In the genomic region with DNA sequence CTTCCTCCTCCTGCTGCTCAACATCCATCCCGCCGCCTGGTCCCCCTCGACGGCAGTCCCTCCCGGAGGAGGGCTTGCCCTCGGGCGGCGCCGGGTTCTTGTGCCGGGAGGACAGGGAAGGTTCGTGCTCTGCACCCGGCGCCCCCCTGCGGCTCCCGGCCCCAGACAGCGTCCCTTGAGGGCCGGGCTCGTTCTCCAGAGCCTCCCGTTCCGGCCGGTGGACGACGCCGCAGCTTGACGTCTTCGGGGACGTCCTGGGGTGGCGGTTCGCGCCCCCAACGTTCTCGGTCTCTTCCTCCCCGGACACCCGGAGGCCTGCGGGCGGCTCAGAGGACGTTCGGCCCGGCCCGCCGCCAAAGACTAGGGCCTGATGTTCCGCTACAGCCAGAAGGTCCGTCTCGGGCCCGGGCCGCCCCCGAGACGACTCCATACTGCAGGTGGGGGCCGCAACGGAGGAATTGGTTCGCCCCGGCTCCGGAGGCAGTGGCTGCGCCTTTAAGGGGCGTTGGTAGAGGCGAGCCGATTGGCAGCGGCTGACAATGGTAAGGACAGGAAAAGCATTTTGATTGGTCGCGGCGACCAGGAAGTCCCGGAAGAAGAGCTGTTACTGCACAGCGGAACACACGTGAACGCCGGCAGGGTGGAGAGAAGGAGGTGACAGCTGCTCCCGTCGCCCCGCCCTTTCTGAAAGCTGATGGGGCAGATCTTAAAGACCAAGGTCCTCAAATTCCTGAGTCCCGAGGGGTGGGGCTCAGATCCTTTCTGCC, we compare ENCODE assay signal across 1 cellular context.
TF ChIP-seq lines count a peak whose summit lies in the region.

Gene BORCS6, minus strand, starts transcription at position 470 of the 767 bp plus-strand sequence. Its CDS starts 40 bp downstream, at position 430.

TF ChIP-seq in K562, 482 proteins besides CTCF, POLR2A, EP300 and RAD21 (continued from another document and continues in another):
- TF ChIP-seq, protein P1, sequence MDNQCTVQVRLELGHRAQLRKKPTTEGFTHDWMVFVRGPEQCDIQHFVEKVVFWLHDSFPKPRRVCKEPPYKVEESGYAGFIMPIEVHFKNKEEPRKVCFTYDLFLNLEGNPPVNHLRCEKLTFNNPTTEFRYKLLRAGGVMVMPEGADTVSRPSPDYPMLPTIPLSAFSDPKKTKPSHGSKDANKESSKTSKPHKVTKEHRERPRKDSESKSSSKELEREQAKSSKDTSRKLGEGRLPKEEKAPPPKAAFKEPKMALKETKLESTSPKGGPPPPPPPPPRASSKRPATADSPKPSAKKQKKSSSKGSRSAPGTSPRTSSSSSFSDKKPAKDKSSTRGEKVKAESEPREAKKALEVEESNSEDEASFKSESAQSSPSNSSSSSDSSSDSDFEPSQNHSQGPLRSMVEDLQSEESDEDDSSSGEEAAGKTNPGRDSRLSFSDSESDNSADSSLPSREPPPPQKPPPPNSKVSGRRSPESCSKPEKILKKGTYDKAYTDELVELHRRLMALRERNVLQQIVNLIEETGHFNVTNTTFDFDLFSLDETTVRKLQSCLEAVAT (IDR thresholded peaks at IDR 0.05) = no peak
- TF ChIP-seq HDAC1 (IDR thresholded peaks at IDR 0.05) (no peak; a peak in 1 of 4 replicates), MTF1 (CRISPR knock-in tag; IDR thresholded peaks at IDR 0.05; ENCODE audit: borderline replicate concordance) (no peak), YY1 (IDR thresholded peaks at IDR 0.05; ENCODE audit: borderline replicate concordance in 1 of 3, control insufficient read depth in 1 of 3, extremely low read depth in 1 of 3, insufficient read depth in 3 of 3, insufficient read length in 1 of 3, insufficient replicate concordance in 2 of 3, low read depth in 1 of 3, low read length in 2 of 3) (peak in 2 of 3 experiments; percentile 46 to 63), MEF2D (tag; conservative IDR thresholded peaks at IDR 0.05; ENCODE audit: low read depth) (no peak), SMAD4 (CRISPR knock-in tag; conservative IDR thresholded peaks at IDR 0.05) (peak; percentile 30; the same call in 1 of the 2 replicates), FUS (optimal IDR thresholded peaks at IDR 0.05; ENCODE audit: low read depth, low read length) (no peak), SFPQ (IDR thresholded peaks at IDR 0.05; ENCODE audit: low read depth, low read length) (no peak), CBX2 (IDR thresholded peaks at IDR 0.05; ENCODE audit: insufficient read depth, low read length, poor library complexity, severe bottlenecking) (no peak), RUNX1 (IDR thresholded peaks at IDR 0.05; ENCODE audit: low read depth) (no peak), ZBTB8A (IDR thresholded peaks at IDR 0.05; ENCODE audit: partially characterized antibody) (no peak), GMEB1 (CRISPR knock-in tag; IDR thresholded peaks at IDR 0.05) (peak; percentile 30; the same call in 1 of the 2 replicates), ESRRA (IDR thresholded peaks at IDR 0.05; ENCODE audit: borderline replicate concordance, low read depth) (0 out of 2 replicates have a peak, but pooled peaks have one; percentile 9), NEUROD1 (IDR thresholded peaks at IDR 0.05; ENCODE audit: borderline replicate concordance, low read depth, low read length, partially characterized antibody) (peak; percentile 75), ZKSCAN8 (CRISPR knock-in tag; IDR thresholded peaks at IDR 0.05) (no peak), MAX (CRISPR knock-in tag; IDR thresholded peaks at IDR 0.05) (no peak; the same call in 1 of the 2 replicates), RAD51 (IDR thresholded peaks at IDR 0.05; ENCODE audit: borderline replicate concordance, low read depth) (peak; percentile 72; the same call in 1 of the 2 replicates), ZNF197 (CRISPR knock-in tag; IDR thresholded peaks at IDR 0.05; ENCODE audit: low read depth) (no peak), RBM22 (IDR thresholded peaks at IDR 0.05; ENCODE audit: low read depth, low read length, poor library complexity, severe bottlenecking) (no peak), ZNF707 (CRISPR knock-in tag; conservative IDR thresholded peaks at IDR 0.05) (no peak), ZNF165 (CRISPR knock-in tag; IDR thresholded peaks at IDR 0.05; ENCODE audit: borderline replicate concordance) (no peak), CREB5 (CRISPR knock-in tag; IDR thresholded peaks at IDR 0.05) (no peak), HBP1 (CRISPR knock-in tag; IDR thresholded peaks at IDR 0.05) (no peak), ATF3 (IDR thresholded peaks at IDR 0.05) (no peak), ATF3 (CRISPR knock-in tag; conservative IDR thresholded peaks at IDR 0.05) (no peak), ZNF140 (CRISPR knock-in tag; IDR thresholded peaks at IDR 0.05) (no peak), POLR3A (IDR thresholded peaks at IDR 0.05; ENCODE audit: borderline replicate concordance, extremely low read depth, insufficient read depth, insufficient read length) (no peak), ZNF778 (CRISPR knock-in tag; IDR thresholded peaks at IDR 0.05) (no peak), E2F3 (CRISPR knock-in tag; IDR thresholded peaks at IDR 0.05) (no peak), SNIP1 (IDR thresholded peaks at IDR 0.05; ENCODE audit: low read depth) (no peak), NR2F6 (CRISPR knock-in tag; IDR thresholded peaks at IDR 0.05) (no peak), ZNF766 (CRISPR knock-in tag; conservative IDR thresholded peaks at IDR 0.05) (no peak), NFIC (IDR thresholded peaks at IDR 0.05) (peak; percentile 79), CC2D1A (IDR thresholded peaks at IDR 0.05) (no peak), NFATC3 (IDR thresholded peaks at IDR 0.05) (no peak), SIN3B (IDR thresholded peaks at IDR 0.05; ENCODE audit: low read depth) (no peak), SIX5 (IDR thresholded peaks at IDR 0.05; ENCODE audit: borderline replicate concordance in 1 of 2, insufficient read depth in 1 of 2, low read depth in 1 of 2, low read length in 2 of 2) (no peak), KAT2B (IDR thresholded peaks at IDR 0.05; ENCODE audit: low read depth, low read length) (no peak)
- TF ChIP-seq, protein P2, sequence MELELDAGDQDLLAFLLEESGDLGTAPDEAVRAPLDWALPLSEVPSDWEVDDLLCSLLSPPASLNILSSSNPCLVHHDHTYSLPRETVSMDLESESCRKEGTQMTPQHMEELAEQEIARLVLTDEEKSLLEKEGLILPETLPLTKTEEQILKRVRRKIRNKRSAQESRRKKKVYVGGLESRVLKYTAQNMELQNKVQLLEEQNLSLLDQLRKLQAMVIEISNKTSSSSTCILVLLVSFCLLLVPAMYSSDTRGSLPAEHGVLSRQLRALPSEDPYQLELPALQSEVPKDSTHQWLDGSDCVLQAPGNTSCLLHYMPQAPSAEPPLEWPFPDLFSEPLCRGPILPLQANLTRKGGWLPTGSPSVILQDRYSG (tag; conservative IDR thresholded peaks at IDR 0.05; ENCODE audit: low read depth) = no peak
- TF ChIP-seq, protein P3, sequence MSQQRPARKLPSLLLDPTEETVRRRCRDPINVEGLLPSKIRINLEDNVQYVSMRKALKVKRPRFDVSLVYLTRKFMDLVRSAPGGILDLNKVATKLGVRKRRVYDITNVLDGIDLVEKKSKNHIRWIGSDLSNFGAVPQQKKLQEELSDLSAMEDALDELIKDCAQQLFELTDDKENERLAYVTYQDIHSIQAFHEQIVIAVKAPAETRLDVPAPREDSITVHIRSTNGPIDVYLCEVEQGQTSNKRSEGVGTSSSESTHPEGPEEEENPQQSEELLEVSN (IDR thresholded peaks at IDR 0.05; ENCODE audit: borderline replicate concordance in 1 of 2, extremely low read depth in 1 of 2, insufficient read depth in 1 of 2, insufficient read length in 1 of 2, low read depth in 1 of 2, low read length in 1 of 2, poor library complexity in 1 of 2, severe bottlenecking in 1 of 2) = peak; percentile 6 to 48
- TF ChIP-seq, protein P4, sequence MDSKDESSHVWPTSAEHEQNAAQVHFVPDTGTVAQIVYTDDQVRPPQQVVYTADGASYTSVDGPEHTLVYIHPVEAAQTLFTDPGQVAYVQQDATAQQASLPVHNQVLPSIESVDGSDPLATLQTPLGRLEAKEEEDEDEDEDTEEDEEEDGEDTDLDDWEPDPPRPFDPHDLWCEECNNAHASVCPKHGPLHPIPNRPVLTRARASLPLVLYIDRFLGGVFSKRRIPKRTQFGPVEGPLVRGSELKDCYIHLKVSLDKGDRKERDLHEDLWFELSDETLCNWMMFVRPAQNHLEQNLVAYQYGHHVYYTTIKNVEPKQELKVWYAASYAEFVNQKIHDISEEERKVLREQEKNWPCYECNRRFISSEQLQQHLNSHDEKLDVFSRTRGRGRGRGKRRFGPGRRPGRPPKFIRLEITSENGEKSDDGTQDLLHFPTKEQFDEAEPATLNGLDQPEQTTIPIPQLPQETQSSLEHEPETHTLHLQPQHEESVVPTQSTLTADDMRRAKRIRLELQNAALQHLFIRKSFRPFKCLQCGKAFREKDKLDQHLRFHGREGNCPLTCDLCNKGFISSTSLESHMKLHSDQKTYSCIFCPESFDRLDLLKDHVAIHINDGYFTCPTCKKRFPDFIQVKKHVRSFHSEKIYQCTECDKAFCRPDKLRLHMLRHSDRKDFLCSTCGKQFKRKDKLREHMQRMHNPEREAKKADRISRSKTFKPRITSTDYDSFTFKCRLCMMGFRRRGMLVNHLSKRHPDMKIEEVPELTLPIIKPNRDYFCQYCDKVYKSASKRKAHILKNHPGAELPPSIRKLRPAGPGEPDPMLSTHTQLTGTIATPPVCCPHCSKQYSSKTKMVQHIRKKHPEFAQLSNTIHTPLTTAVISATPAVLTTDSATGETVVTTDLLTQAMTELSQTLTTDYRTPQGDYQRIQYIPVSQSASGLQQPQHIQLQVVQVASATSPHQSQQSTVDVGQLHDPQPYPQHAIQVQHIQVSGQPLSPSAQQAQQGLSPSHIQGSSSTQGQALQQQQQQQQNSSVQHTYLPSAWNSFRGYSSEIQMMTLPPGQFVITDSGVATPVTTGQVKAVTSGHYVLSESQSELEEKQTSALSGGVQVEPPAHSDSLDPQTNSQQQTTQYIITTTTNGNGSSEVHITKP (IDR thresholded peaks at IDR 0.05; ENCODE audit: partially characterized antibody) = peak; percentile 97
- TF ChIP-seq, protein P5, sequence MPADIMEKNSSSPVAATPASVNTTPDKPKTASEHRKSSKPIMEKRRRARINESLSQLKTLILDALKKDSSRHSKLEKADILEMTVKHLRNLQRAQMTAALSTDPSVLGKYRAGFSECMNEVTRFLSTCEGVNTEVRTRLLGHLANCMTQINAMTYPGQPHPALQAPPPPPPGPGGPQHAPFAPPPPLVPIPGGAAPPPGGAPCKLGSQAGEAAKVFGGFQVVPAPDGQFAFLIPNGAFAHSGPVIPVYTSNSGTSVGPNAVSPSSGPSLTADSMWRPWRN (IDR thresholded peaks at IDR 0.05; ENCODE audit: low read depth) = no peak
- TF ChIP-seq, protein P6, sequence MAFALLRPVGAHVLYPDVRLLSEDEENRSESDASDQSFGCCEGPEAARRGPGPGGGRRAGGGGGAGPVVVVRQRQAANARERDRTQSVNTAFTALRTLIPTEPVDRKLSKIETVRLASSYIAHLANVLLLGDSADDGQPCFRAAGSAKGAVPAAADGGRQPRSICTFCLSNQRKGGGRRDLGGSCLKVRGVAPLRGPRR (CRISPR knock-in tag; IDR thresholded peaks at IDR 0.05) = no peak
